Comparison of ENCODE assay signal across 8 cellular contexts in genomic region chr5:138464388-138465287, GRCh38. TPM values are rescaled to one million over a fixed set of nuclear protein-coding genes. Genes with fewer than 3 reads are reported as not detected.
DNase-seq lines count a peak whose midpoint lies in the region; ATAC-seq and TF ChIP-seq lines count a peak whose summit lies in the region.

No MANE protein-coding gene starts in this region.

- peak; percentile 55 for TF ChIP-seq POLR2A in NB4 (IDR thresholded peaks at IDR 0.05; ENCODE audit: extremely low read depth, insufficient read length)
- TF ChIP-seq POLR2A in gastroesophageal sphincter (IDR thresholded peaks at IDR 0.05) = peak; percentile 59 to 61

- H3K27me3 ChIP-seq in gastroesophageal sphincter = no peaks in the 10 kb centered on the region

- DNase-seq in NB4 (ENCODE audit: low read depth) (peak; percentile 99), SK-N-DZ (ENCODE audit: low spot score) (peak; percentile 99), non-pigmented ciliary epithelial cell (ENCODE audit: low read depth) (peak; percentile 93), superior temporal gyrus (ENCODE audit: extremely low spot score) (peak; percentile 100)
- peak; percentile 92 for DNase-seq in activated naive CD4-positive, alpha-beta T cell treated with anti-CD3 and anti-CD28 coated beads, Interleukin-2, amount 50 U/mL, for 16 hours

- no peaks in the 10 kb centered on the region for H3K36me3 ChIP-seq in gastroesophageal sphincter

- peak overlapping the region; percentile 78 for H3K4me3 ChIP-seq in GM08714 (ENCODE audit: low read length)
- H3K4me3 ChIP-seq in NB4 (ENCODE audit: low read depth, low read length) = peak overlapping the region; percentile 76
- peak overlapping the region; percentile 54 to 85 for H3K4me3 ChIP-seq in gastroesophageal sphincter

- H3K27ac ChIP-seq in gastroesophageal sphincter = peak overlapping the region; percentile 90 to 99 (median 97)

- ATAC-seq in HG02588 (IDR thresholded peaks at IDR 0.05; ENCODE audit: unreplicated experiment) = peak; percentile 75
- ATAC-seq in gastroesophageal sphincter = peak; percentile 85

- no peak for TF ChIP-seq EP300 in gastroesophageal sphincter (IDR thresholded peaks at IDR 0.05)

- peaks cover 0 to 54% (median 16%) of the 10 kb centered on the region in 3 donors for H3K4me1 ChIP-seq in gastroesophageal sphincter

- H3K9me3 ChIP-seq in gastroesophageal sphincter = no peaks in the 10 kb centered on the region

- TF ChIP-seq CTCF in NB4 (IDR thresholded peaks at IDR 0.05; ENCODE audit: low read depth, low read length) = no peak
- TF ChIP-seq CTCF in gastroesophageal sphincter (IDR thresholded peaks at IDR 0.05) = peak in 3 of 4 experiments; percentile 1 to 9 (median 2)

- no CpG with 5 or more reads among the region's 68 CpGs for WGBS in gastroesophageal sphincter (ENCODE audit: low coverage in 1 of 2), 2 donors

RNA-seq across cellular contexts. Expression of gene EGR1, which starts 0.6 kb away (rescaled TPM):
- 1.2 and 3.4 TPM in 2 replicates for polyA plus RNA-seq in SK-N-DZ (2014; cell fraction: cytosol; rRNA removed)
- 3.8 and 16.0 TPM in 2 replicates for polyA plus RNA-seq in SK-N-DZ (2014; cell fraction: nucleus; rRNA removed)
- total RNA-seq in gastroesophageal sphincter = 10 to 100 TPM; 12.0 to 37.3 (median 15.6) TPM

RNA-seq across cellular contexts. Expression of gene REEP2, which starts 25.8 kb away (rescaled TPM):
- 51.3 and 58.0 TPM in 2 replicates for polyA plus RNA-seq in SK-N-DZ (2014; cell fraction: cytosol; rRNA removed)
- 89.2 and 92.7 TPM in 2 replicates for polyA plus RNA-seq in SK-N-DZ (2014; cell fraction: nucleus; rRNA removed)
- total RNA-seq in gastroesophageal sphincter = 10 to 100 TPM; 16.7 to 45.8 (median 26.3) TPM

Comparison
In these comparisons a context has a peak if more than half of its experiments do, and no peak if none do; other contexts are left out.
1. Peak in every context shown above with its lines: DNase-seq, ATAC-seq, H3K4me3 ChIP-seq and H3K27ac ChIP-seq.